ENCODE assay signal across 8 cellular contexts in genomic region chr12:53300187-53300586, GRCh38. TPM values are rescaled to one million over a fixed set of nuclear protein-coding genes. Genes with fewer than 3 reads are reported as not detected.
DNase-seq lines count a peak whose midpoint lies in the region; ATAC-seq and TF ChIP-seq lines count a peak whose summit lies in the region.

No MANE protein-coding gene starts in this region.

- H3K27me3 ChIP-seq in SJCRH30 (no peaks in the 10 kb centered on the region), ovary (no peaks in the 10 kb centered on the region)

- ATAC-seq in GM19397 (IDR thresholded peaks at IDR 0.05; ENCODE audit: unreplicated experiment): no peak

- no peaks in the 10 kb centered on the region for H3K9me3 ChIP-seq in SJCRH30 (replicated peaks)
- no peaks in the 10 kb centered on the region for H3K9me3 ChIP-seq in ovary

- H3K36me3 ChIP-seq in SJCRH30: peaks cover 23% of the 10 kb centered on the region
- H3K36me3 ChIP-seq in ovary: no peaks in the 10 kb centered on the region

- DNase-seq in NCI-H510A treated with DMSO at 0.1 percent for 48 hours (lab: John Stamatoyannopoulos, UW): peak; percentile 9
- DNase-seq in NCI-H510A (lab: John Stamatoyannopoulos, UW): no peak
- peak in 1 of 2 experiments; percentile 14 for DNase-seq in SJCRH30
- no peak for DNase-seq in epithelial cell of prostate (ENCODE audit: low read depth, low spot score)
- DNase-seq in ovary: no peak
- DNase-seq in NCI-H1694 (lab: John Stamatoyannopoulos, UW): no peak
- DNase-seq in NCI-H1092 (lab: John Stamatoyannopoulos, UW): no peak

- 0 to 2% (median 1%) methylated on average over 12 of the region's 12 CpGs for WGBS in ovary, 3 donors

- H3K4me3 ChIP-seq in SJCRH30: peak overlapping the region; percentile 82
- H3K4me3 ChIP-seq in ovary: peak overlapping the region; percentile 77

- no peak for TF ChIP-seq EP300 in ovary (IDR thresholded peaks at IDR 0.05)

- peak overlapping the region; percentile 3; the same call in 1 of the 2 replicates for H3K27ac ChIP-seq in SJCRH30
- H3K27ac ChIP-seq in epithelial cell of prostate: peak overlapping the region; percentile 68
- H3K27ac ChIP-seq in ovary: no peak overlapping the region

- TF ChIP-seq CTCF in ovary (IDR thresholded peaks at IDR 0.05): no peak

- TF ChIP-seq POLR2A in ovary (IDR thresholded peaks at IDR 0.05): no peak

- H3K4me1 ChIP-seq in SJCRH30: 0 out of 2 replicates have a peak, but pooled peaks cover 2% of the 10 kb centered on the region
- H3K4me1 ChIP-seq in ovary (ENCODE audit: insufficient read depth): peaks cover 5% of the 10 kb centered on the region

- intact Hi-C loops in ovary (cut with DNase I): no loop called here

RNA-seq across cellular contexts. Expression of gene MYG1, which starts 0.7 kb away (rescaled TPM):
- total RNA-seq in SJCRH30 (2014; rRNA removed; shearing (Covaris generic)): 35.8 and 37.9 TPM in 2 replicates
- 10 to 100 TPM; 45.3 to 80.3 (median 57.8) TPM for total RNA-seq in ovary
- polyA plus RNA-seq in ovary: 10 to 100 TPM; 29.9 to 75.5 TPM

RNA-seq across cellular contexts. Expression of gene PFDN5, which starts 4.8 kb away (rescaled TPM):
- total RNA-seq in SJCRH30 (2014; rRNA removed; shearing (Covaris generic)): 297 and 308 TPM in 2 replicates
- 1,000 to 10,000 TPM in 2 of 7 donors, 100 to 1,000 TPM in 5; 603 to 1,792 (median 728) TPM for total RNA-seq in ovary
- 1,000 to 10,000 TPM; 1,635 to 1,700 TPM for polyA plus RNA-seq in ovary

RNA-seq across cellular contexts. Expression of gene AAAS, which starts 21.2 kb away (rescaled TPM):
- total RNA-seq in SJCRH30 (2014; rRNA removed; shearing (Covaris generic)): 55.5 and 57.2 TPM in 2 replicates
- 10 to 100 TPM; 23.4 to 47.6 (median 43.0) TPM for total RNA-seq in ovary
- 10 to 100 TPM; 41.4 to 42.9 TPM for polyA plus RNA-seq in ovary

RNA-seq across cellular contexts. Expression of gene ESPL1, which starts 32.1 kb away (rescaled TPM):
- 24.9 and 29.5 TPM in 2 replicates for total RNA-seq in SJCRH30 (2014; rRNA removed; shearing (Covaris generic))
- total RNA-seq in ovary: 1 to 10 TPM in 1 of 7 donors, under 1 TPM in 6; 0.11 to 1.6 (median 0.24) TPM
- under 1 TPM; 0.37 to 0.40 TPM for polyA plus RNA-seq in ovary

RNA-seq across cellular contexts. Expression of gene SP7, which starts 36.0 kb away (rescaled TPM):
- not detected in 2 replicates for total RNA-seq in SJCRH30 (2014; rRNA removed; shearing (Covaris generic))
- not detected for total RNA-seq in ovary
- polyA plus RNA-seq in ovary: under 1 TPM; 0.02 to 0.10 TPM

Comparison
In these comparisons a context has a peak if more than half of its experiments do, and no peak if none do; other contexts are left out.
1. H3K27ac ChIP-seq: peak in SJCRH30 (single experiment) and epithelial cell of prostate (single experiment); none in ovary (0 of 2).